4 cellular contexts compared by ENCODE assay signal in the genomic region with DNA sequence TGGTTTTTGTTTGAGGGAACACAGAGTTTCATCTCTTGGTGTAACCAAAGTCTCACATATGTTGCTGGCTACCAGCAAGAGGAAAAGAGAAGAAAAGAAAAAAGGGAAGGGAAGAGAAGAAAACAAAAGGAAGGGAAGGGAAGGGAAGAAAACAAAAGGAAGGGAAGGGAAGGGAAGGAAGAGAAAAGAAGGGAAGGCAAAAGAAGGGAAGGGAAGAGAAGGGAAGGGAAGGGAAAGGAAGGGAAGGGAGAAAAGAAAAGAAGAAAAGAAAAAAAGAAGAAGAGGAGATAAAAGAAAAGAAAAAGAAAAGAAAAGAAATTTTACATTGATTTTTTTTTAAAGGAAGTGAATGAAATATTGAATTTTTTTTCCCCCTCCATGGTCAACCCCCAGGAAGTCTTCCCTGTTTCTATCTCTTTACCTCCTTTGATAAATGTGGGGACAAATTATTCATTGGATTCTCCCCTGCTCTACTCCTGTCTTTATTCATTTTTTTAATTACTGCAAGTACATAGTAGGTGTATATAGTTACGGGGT.
TF ChIP-seq lines count a peak whose summit lies in the region.

No MANE protein-coding gene starts in this region.

TF ChIP-seq in HepG2, 621 proteins besides CTCF, POLR2A, EP300 and RAD21:
- TF ChIP-seq SRSF9 (IDR thresholded peaks at IDR 0.05; ENCODE audit: borderline replicate concordance, insufficient read depth, low read depth, low read length, poor library complexity, severe bottlenecking) (peak; percentile 72), SALL1 (CRISPR knock-in tag; IDR thresholded peaks at IDR 0.05) (no peak), HNRNPK (IDR thresholded peaks at IDR 0.05; ENCODE audit: low read depth, low read length, poor library complexity, severe bottlenecking) (peak; percentile 91), CHD4 (IDR thresholded peaks at IDR 0.05; ENCODE audit: borderline replicate concordance, low read length) (no peak), U2AF2 (IDR thresholded peaks at IDR 0.05; ENCODE audit: low read depth, low read length) (0 out of 2 replicates have a peak, but pooled peaks have one; percentile 67)

TF ChIP-seq in GM23338, 12 proteins besides CTCF, POLR2A, EP300 and RAD21 (continues in another document):
- TF ChIP-seq EZH2 (IDR thresholded peaks at IDR 0.05; ENCODE audit: low read depth, unreplicated experiment), result no peak
- no peak for TF ChIP-seq CREB1 (CRISPR knock-in tag; IDR thresholded peaks at IDR 0.05; ENCODE audit: low read depth)
- TF ChIP-seq, protein P1, sequence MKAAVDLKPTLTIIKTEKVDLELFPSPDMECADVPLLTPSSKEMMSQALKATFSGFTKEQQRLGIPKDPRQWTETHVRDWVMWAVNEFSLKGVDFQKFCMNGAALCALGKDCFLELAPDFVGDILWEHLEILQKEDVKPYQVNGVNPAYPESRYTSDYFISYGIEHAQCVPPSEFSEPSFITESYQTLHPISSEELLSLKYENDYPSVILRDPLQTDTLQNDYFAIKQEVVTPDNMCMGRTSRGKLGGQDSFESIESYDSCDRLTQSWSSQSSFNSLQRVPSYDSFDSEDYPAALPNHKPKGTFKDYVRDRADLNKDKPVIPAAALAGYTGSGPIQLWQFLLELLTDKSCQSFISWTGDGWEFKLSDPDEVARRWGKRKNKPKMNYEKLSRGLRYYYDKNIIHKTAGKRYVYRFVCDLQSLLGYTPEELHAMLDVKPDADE (IDR thresholded peaks at IDR 0.05), result no peak
- no peak for TF ChIP-seq ZNF331 (CRISPR knock-in tag; IDR thresholded peaks at IDR 0.05; ENCODE audit: low read depth)
- TF ChIP-seq, protein P2, sequence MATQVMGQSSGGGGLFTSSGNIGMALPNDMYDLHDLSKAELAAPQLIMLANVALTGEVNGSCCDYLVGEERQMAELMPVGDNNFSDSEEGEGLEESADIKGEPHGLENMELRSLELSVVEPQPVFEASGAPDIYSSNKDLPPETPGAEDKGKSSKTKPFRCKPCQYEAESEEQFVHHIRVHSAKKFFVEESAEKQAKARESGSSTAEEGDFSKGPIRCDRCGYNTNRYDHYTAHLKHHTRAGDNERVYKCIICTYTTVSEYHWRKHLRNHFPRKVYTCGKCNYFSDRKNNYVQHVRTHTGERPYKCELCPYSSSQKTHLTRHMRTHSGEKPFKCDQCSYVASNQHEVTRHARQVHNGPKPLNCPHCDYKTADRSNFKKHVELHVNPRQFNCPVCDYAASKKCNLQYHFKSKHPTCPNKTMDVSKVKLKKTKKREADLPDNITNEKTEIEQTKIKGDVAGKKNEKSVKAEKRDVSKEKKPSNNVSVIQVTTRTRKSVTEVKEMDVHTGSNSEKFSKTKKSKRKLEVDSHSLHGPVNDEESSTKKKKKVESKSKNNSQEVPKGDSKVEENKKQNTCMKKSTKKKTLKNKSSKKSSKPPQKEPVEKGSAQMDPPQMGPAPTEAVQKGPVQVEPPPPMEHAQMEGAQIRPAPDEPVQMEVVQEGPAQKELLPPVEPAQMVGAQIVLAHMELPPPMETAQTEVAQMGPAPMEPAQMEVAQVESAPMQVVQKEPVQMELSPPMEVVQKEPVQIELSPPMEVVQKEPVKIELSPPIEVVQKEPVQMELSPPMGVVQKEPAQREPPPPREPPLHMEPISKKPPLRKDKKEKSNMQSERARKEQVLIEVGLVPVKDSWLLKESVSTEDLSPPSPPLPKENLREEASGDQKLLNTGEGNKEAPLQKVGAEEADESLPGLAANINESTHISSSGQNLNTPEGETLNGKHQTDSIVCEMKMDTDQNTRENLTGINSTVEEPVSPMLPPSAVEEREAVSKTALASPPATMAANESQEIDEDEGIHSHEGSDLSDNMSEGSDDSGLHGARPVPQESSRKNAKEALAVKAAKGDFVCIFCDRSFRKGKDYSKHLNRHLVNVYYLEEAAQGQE (IDR thresholded peaks at IDR 0.05; ENCODE audit: unreplicated experiment), result no peak
- TF ChIP-seq ZNF114 (CRISPR knock-in tag; IDR thresholded peaks at IDR 0.05), result no peak

TF ChIP-seq in HEK293, 187 proteins besides CTCF, POLR2A, EP300 and RAD21:
- TF ChIP-seq ZNF596 (tag by site-specific recombination; IDR thresholded peaks at IDR 0.05) (no peak), PRDM1 (tag by site-specific recombination; IDR thresholded peaks at IDR 0.05) (peak; percentile 56)

TF ChIP-seq in H1, 55 proteins besides CTCF, POLR2A, EP300 and RAD21:
- TF ChIP-seq JUND (IDR thresholded peaks at IDR 0.05; ENCODE audit: low read length) (no peak), SUZ12 (IDR thresholded peaks at IDR 0.05; ENCODE audit: low read length) (no peak), SAP30 (IDR thresholded peaks at IDR 0.05; ENCODE audit: insufficient read depth, insufficient replicate concordance, low read length) (no peak), GTF2F1 (IDR thresholded peaks at IDR 0.05; ENCODE audit: borderline replicate concordance, low read depth, low read length) (no peak), YY1 (IDR thresholded peaks at IDR 0.05; ENCODE audit: low read depth, low read length) (no peak), ASH2L (IDR thresholded peaks at IDR 0.05; ENCODE audit: low read length) (no peak), RBBP5 (IDR thresholded peaks at IDR 0.05; ENCODE audit: borderline replicate concordance, low read depth, low read length) (no peak), SP2 (IDR thresholded peaks at IDR 0.05; ENCODE audit: low read length) (no peak), TCF12 (IDR thresholded peaks at IDR 0.05; ENCODE audit: low read depth, low read length) (no peak), TBP (IDR thresholded peaks at IDR 0.05; ENCODE audit: low read depth, low read length) (no peak), BACH1 (IDR thresholded peaks at IDR 0.05; ENCODE audit: low read length) (no peak), EGR1 (IDR thresholded peaks at IDR 0.05; ENCODE audit: borderline replicate concordance, low read depth, low read length) (no peak), EZH2 (IDR thresholded peaks at IDR 0.05; ENCODE audit: low read depth, low read length, severe bottlenecking) (no peak)
TF ChIP-seq in H1: peak in this region for 0.
